15 cellular contexts compared by ENCODE assay signal in genomic region chr10:8063935-8064334, GRCh38. TPM values are rescaled to one million over a fixed set of nuclear protein-coding genes. Genes with fewer than 3 reads are reported as not detected.
DNase-seq lines count a peak whose midpoint lies in the region; ATAC-seq and TF ChIP-seq lines count a peak whose summit lies in the region.
"Had no signal": no experiment of that assay in that cellular context is flagged by ENCODE, and none has a peak within 500 bp of the region (broad histone marks: within the 10 kb centered on the region; RNA-seq: fewer than 3 reads in every experiment).

No MANE protein-coding gene starts in this region.

- H3K4me3 ChIP-seq in DND-41 (ENCODE audit: low read depth in 1 of 2, low read length in 2 of 2) (no peak overlapping the region), IMR-90 (ENCODE audit: insufficient read depth, low read depth, low read length) (no peak overlapping the region), endodermal cell (ENCODE audit: low read length) (peak overlapping the region; percentile 57)
- H3K4me3 ChIP-seq: BLaER1 treated with 17β-estradiol and CSF1 and Interleukin-3, amounts not matched to agents 10 nM and 100 nM; gastrocnemius medialis; GM12878; pancreas; SJCRH30 had no signal

- H3K9me3 ChIP-seq in DND-41 (ENCODE audit: insufficient read depth, low read length, severe bottlenecking) (no peaks in the 10 kb centered on the region), IMR-90 (ENCODE audit: control insufficient read depth, insufficient read depth, low read length) (no peaks in the 10 kb centered on the region), endodermal cell (ENCODE audit: control insufficient read depth, low read length) (peaks cover 8% of the 10 kb centered on the region)
- H3K9me3 ChIP-seq: BLaER1 treated with 17β-estradiol and CSF1 and Interleukin-3, amounts not matched to agents 10 nM and 100 nM; gastrocnemius medialis; pancreas; SJCRH30 had no signal

- ATAC-seq in DND-41 (ENCODE audit: insufficient read depth, low read depth) (no peak), IMR-90 (ENCODE audit: low read depth) (no peak), HG03097 (IDR thresholded peaks at IDR 0.05; ENCODE audit: low FRiP score, unreplicated experiment) (no peak)
- no peak for ATAC-seq in activated CD4-positive, CD25-positive, alpha-beta regulatory T cell treated with anti-CD3 and anti-CD28 coated beads, Interleukin-2, amount 50 U/mL, for 24 hours
- ATAC-seq: gastrocnemius medialis, GM12878, pancreas had no signal

- H3K23ac ChIP-seq in IMR-90 (ENCODE audit: low read depth, low read length) = no peak overlapping the region

- CTCF ChIA-PET in IMR-90 (lab: Yijun Ruan, JAX) = interaction anchor here (0.6 kb wide), 1 partner anchor 1522 kb away, joined by 5 read pairs; no protein-coding TSS in a partner anchor

- no peak overlapping the region for H2BK20ac ChIP-seq in IMR-90 (ENCODE audit: low read depth, low read length)

- H4K20me1 ChIP-seq in DND-41 (ENCODE audit: insufficient read depth, low read length) = peaks cover 63% of the 10 kb centered on the region
- no peaks in the 10 kb centered on the region for H4K20me1 ChIP-seq in IMR-90 (ENCODE audit: insufficient read depth, low read length)
- H4K20me1 ChIP-seq: BLaER1 treated with 17β-estradiol and CSF1 and Interleukin-3, amounts not matched to agents 10 nM and 100 nM had no signal

- H3K4me2 ChIP-seq in DND-41 (ENCODE audit: insufficient read depth, low read length) (peak overlapping the region; percentile 40; the same call in 1 of the 2 replicates), IMR-90 (ENCODE audit: low read depth, low read length) (no peak overlapping the region)
- H3K4me2 ChIP-seq: BLaER1 treated with 17β-estradiol and CSF1 and Interleukin-3, amounts not matched to agents 10 nM and 100 nM had no signal

- dilution Hi-C loops in IMR-90 (cut with HindIII; ENCODE audit: low sequenced_read_pairs, unreplicated experiment) = no loop called here

- no peak overlapping the region; the same call in 1 of the 2 replicates for H3K27ac ChIP-seq in DND-41 (ENCODE audit: low read length)
- no peak overlapping the region for H3K27ac ChIP-seq in IMR-90 (ENCODE audit: insufficient read depth, low read length)
- H3K27ac ChIP-seq in endodermal cell (ENCODE audit: low read depth, low read length) = no peak overlapping the region
- H3K27ac ChIP-seq: BLaER1 treated with 17β-estradiol and CSF1 and Interleukin-3, amounts not matched to agents 10 nM and 100 nM; pancreas; SJCRH30 had no signal

- no peaks in the 10 kb centered on the region; the same call in 1 of the 2 replicates for H3K9me1 ChIP-seq in IMR-90 (ENCODE audit: insufficient read depth, low read length)

- no peak for TF ChIP-seq RAD21 in IMR-90 (IDR thresholded peaks at IDR 0.05; ENCODE audit: low read length)

- H3K79me1 ChIP-seq in IMR-90 (ENCODE audit: low read depth in 1 of 2, low read length in 2 of 2) = no peaks in the 10 kb centered on the region

- H3K27me3 ChIP-seq in DND-41 (ENCODE audit: insufficient read depth, low read length, poor library complexity) (no peaks in the 10 kb centered on the region), IMR-90 (ENCODE audit: control insufficient read depth, insufficient read depth, low read length) (peaks cover 46% of the 10 kb centered on the region), endodermal cell (ENCODE audit: control insufficient read depth, insufficient read depth, low read length, poor library complexity, severe bottlenecking) (peaks cover 14% of the 10 kb centered on the region)
- H3K27me3 ChIP-seq: SJCRH30 had no signal

- intact Hi-C loops in IMR-90 (cut with micrococcal nuclease) = no loop called here

- H3K36me3 ChIP-seq in DND-41 (ENCODE audit: insufficient read depth, low read length) (peaks cover 94% of the 10 kb centered on the region), IMR-90 (ENCODE audit: control insufficient read depth, insufficient read depth, low read length) (no peaks in the 10 kb centered on the region), endodermal cell (ENCODE audit: control insufficient read depth, insufficient read depth, low read length) (peaks cover 81% of the 10 kb centered on the region)
- H3K36me3 ChIP-seq: BLaER1 treated with 17β-estradiol and CSF1 and Interleukin-3, amounts not matched to agents 10 nM and 100 nM; gastrocnemius medialis; pancreas; SJCRH30 had no signal

- no peak overlapping the region for H4K91ac ChIP-seq in IMR-90 (ENCODE audit: insufficient read depth, low read depth, low read length)

- BruUV-seq in IMR-90 (replicated peaks; lab: Mats Ljungman, UMichigan) = no TSS peak

- H3K27ac Mint-ChIP-seq in endodermal cell = no peak overlapping the region
- H3K27ac Mint-ChIP-seq in nephron progenitor cell = no peak overlapping the region

- H2BK15ac ChIP-seq in IMR-90 (ENCODE audit: low read depth, low read length) = no peak overlapping the region

- H3K9ac ChIP-seq in DND-41 (ENCODE audit: low read depth, low read length) = no peak overlapping the region
- H3K9ac ChIP-seq in IMR-90 (ENCODE audit: low read depth, low read length) = no peak overlapping the region
- no peak overlapping the region for H3K9ac ChIP-seq in endodermal cell (ENCODE audit: extremely low read depth, low read length, poor library complexity, severe bottlenecking)
- H3K9ac ChIP-seq: BLaER1 treated with 17β-estradiol and CSF1 and Interleukin-3, amounts not matched to agents 10 nM and 100 nM had no signal

- H3K4me1 ChIP-seq in DND-41 (ENCODE audit: insufficient read depth, low read length) (peaks cover 87% of the 10 kb centered on the region), IMR-90 (ENCODE audit: control insufficient read depth, insufficient read depth, low read length) (0 out of 2 replicates have a peak, but pooled peaks cover 2% of the 10 kb centered on the region), endodermal cell (ENCODE audit: control insufficient read depth, insufficient read depth, low read length) (peaks cover 33% of the 10 kb centered on the region)
- H3K4me1 ChIP-seq: gastrocnemius medialis, pancreas, SJCRH30 had no signal

- TF ChIP-seq CTCF in DND-41 (IDR thresholded peaks at IDR 0.05; ENCODE audit: borderline replicate concordance, extremely low read depth, low read length, poor library complexity, severe bottlenecking) (no peak), IMR-90 (conservative IDR thresholded peaks at IDR 0.05; ENCODE audit: low read depth, low read length) (no peak), endodermal cell (conservative IDR thresholded peaks at IDR 0.05) (no peak), nephron progenitor cell (IDR thresholded peaks at IDR 0.05) (no peak)

- no peak overlapping the region for H4K5ac ChIP-seq in IMR-90 (ENCODE audit: low read depth, low read length)

- H2AK9ac ChIP-seq in IMR-90 (replicated peaks; ENCODE audit: low read depth, low read length, poor library complexity) = no peak overlapping the region

- no peak overlapping the region for H3K4ac ChIP-seq in IMR-90 (ENCODE audit: low read depth, low read length)

- H2AK5ac ChIP-seq in IMR-90 (ENCODE audit: low read depth, low read length) = no peak overlapping the region

- H3K4me3 Mint-ChIP-seq in endodermal cell = peak overlapping the region; percentile 42
- H3K4me3 Mint-ChIP-seq in nephron progenitor cell = peak overlapping the region; percentile 59

- H4K8ac ChIP-seq in IMR-90 (ENCODE audit: low read depth in 2 of 2, low read length in 2 of 2) = no peak overlapping the region

- no peak overlapping the region for H2BK5ac ChIP-seq in IMR-90 (ENCODE audit: low read depth, low read length, poor library complexity, severe bottlenecking)

- peaks cover 93% of the 10 kb centered on the region for H3K36me3 Mint-ChIP-seq in endodermal cell (ENCODE audit: low read depth)
- H3K36me3 Mint-ChIP-seq in nephron progenitor cell (ENCODE audit: low read depth) = peaks cover 42% of the 10 kb centered on the region

- no peak overlapping the region for H2BK120ac ChIP-seq in IMR-90 (ENCODE audit: low read depth, low read length)

- H3K27me3 Mint-ChIP-seq in endodermal cell (ENCODE audit: insufficient read depth) (peaks cover 90% of the 10 kb centered on the region), nephron progenitor cell (ENCODE audit: low read depth, poor library complexity) (peaks cover 68% of the 10 kb centered on the region)

- in situ Hi-C loops in IMR-90 (cut with MboI; ENCODE audit: low sequenced_read_pairs) = no loop called here

- POLR2A ChIA-PET in IMR-90 (lab: Charles Lee; ENCODE audit: unreplicated experiment) = no interaction called here

- H3K14ac ChIP-seq in IMR-90 (replicated peaks; ENCODE audit: low read depth, low read length) = no peak overlapping the region

- H3K4me1 Mint-ChIP-seq in endodermal cell (peaks cover 66% of the 10 kb centered on the region), nephron progenitor cell (peaks cover 73% of the 10 kb centered on the region)

- TF ChIP-seq POLR2A in IMR-90 (IDR thresholded peaks at IDR 0.05; ENCODE audit: low read depth, low read length) = no peak

- peaks cover 95% of the 10 kb centered on the region for H3K79me2 ChIP-seq in DND-41 (ENCODE audit: insufficient read depth, low read length)

- H3K18ac ChIP-seq in IMR-90 (ENCODE audit: low read depth, low read length) = no peak overlapping the region

- 62% methylated on average over 6 of the region's 13 CpGs; no CpG with 5 or more reads in 1 of the 2 experiments for WGBS in IMR-90 (ENCODE audit: extremely low coverage in 2 of 2, insufficient read length in 1 of 2), 2 experiments
- 30 to 41% methylated on average over 13 of the region's 13 CpGs for WGBS in endodermal cell (ENCODE audit: insufficient coverage in 1 of 2, insufficient read length in 1 of 2), 2 experiments

- H3K56ac ChIP-seq in IMR-90 (ENCODE audit: extremely low read depth, insufficient read depth, low read length) = no peak overlapping the region

- no peak overlapping the region for H2AFZ ChIP-seq in DND-41 (ENCODE audit: low read depth, low read length)
- peak overlapping the region; percentile 26 for H2AFZ ChIP-seq in IMR-90 (replicated peaks; ENCODE audit: low read length, poor library complexity)

- DNase-seq in DND-41 = no peak
- no peak for DNase-seq in IMR-90
- no peak for DNase-seq in endodermal cell
- no peak for DNase-seq in nephron progenitor cell
- DNase-seq in NCI-H82 treated with DMSO at 0.1 percent for 48 hours (lab: John Stamatoyannopoulos, UW; ENCODE audit: unreplicated experiment) = no peak
- DNase-seq: gastrocnemius medialis, Karpas-422, NCI-H1417, NCI-H345, pancreas, SJCRH30 had no signal

- no peaks in the 10 kb centered on the region for H3K9me3 Mint-ChIP-seq in endodermal cell
- H3K9me3 Mint-ChIP-seq in nephron progenitor cell = no peaks in the 10 kb centered on the region

TF ChIP-seq in IMR-90, 13 proteins besides CTCF, POLR2A, EP300 and RAD21 (continues in another document):
- TF ChIP-seq MAZ (IDR thresholded peaks at IDR 0.05; ENCODE audit: borderline replicate concordance, low read depth, low read length) (no peak), CEBPB (IDR thresholded peaks at IDR 0.05; ENCODE audit: low read depth, low read length) (no peak), SMC3 (IDR thresholded peaks at IDR 0.05; ENCODE audit: low read depth, low read length) (no peak)

RNA-seq across cellular contexts. Expression of gene GATA3, which starts 9.4 kb away (rescaled TPM):
- total RNA-seq in IMR-90 (2012; rRNA removed) = under 0.01 TPM in 1 of 2 replicates, not detected in the other
- polyA plus RNA-seq in IMR-90 (2012; rRNA removed) = 0.11 and 0.21 TPM in 2 replicates
- polyA plus RNA-seq in IMR-90 (2012; cell fraction: cytosol; rRNA removed) = 0.21 TPM in 2 replicates
- 0.29 and 0.33 TPM in 2 replicates for polyA plus RNA-seq in IMR-90 (2012; cell fraction: nucleus; rRNA removed; ENCODE audit: low replicate concordance)
- total RNA-seq in endodermal cell = 100 to 1,000 TPM in 1 of 2 donors, 10 to 100 TPM in 1; 51.3 to 103 TPM
- 6.0 TPM for polyA plus RNA-seq in endodermal cell (2013, experiment 1 of 2)
- polyA plus RNA-seq in endodermal cell (2013, experiment 2 of 2) = 6.7 TPM

Comparison
In these comparisons a context has a peak if more than half of its experiments do, and no peak if none do; other contexts are left out.
1. RNA of gene GATA3, which starts 9.4 kb away (total RNA-seq): 51.3 to 103 TPM in endodermal cell; under 0.01 TPM in IMR-90; every median in the first group is over 10 times any median in the second.